Comparison of ENCODE assay signal across 1 cellular context in the genomic region with DNA sequence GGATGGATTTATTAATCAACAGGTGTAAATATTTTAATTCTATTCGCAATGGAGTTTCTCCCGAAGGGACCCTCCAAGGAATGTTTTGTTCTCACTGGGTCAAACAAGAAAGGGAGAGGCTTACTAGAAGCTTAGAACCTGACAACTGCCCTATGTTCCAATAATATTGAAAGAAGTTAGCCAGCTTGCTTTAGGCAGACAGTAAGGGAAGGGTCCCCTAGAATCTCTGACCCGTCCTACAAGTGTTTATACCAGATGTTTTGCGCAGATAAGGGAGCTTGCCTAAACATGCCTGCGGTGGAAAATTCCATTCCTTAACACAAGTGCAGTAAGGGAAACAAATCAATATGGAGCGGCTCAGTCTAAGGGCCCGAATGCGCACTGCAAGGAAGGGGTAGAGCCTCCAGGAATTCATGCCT.
TF ChIP-seq lines count a peak whose summit lies in the region.

No MANE protein-coding gene starts in this region.

TF ChIP-seq in K562, 482 proteins besides CTCF, POLR2A, EP300 and RAD21 (continued from another document and continues in another):
- TF ChIP-seq FOXJ2 (tag; IDR thresholded peaks at IDR 0.05) = peak; percentile 85
- TF ChIP-seq FOXM1 (IDR thresholded peaks at IDR 0.05; ENCODE audit: low read depth) = no peak
- no peak for TF ChIP-seq FOXM1 (CRISPR knock-in tag; IDR thresholded peaks at IDR 0.05; ENCODE audit: low read depth)
- no peak for TF ChIP-seq FOXJ3 (CRISPR knock-in tag; IDR thresholded peaks at IDR 0.05)
- no peak for TF ChIP-seq TOE1 (IDR thresholded peaks at IDR 0.05; ENCODE audit: borderline replicate concordance)
- no peak for TF ChIP-seq TOE1 (CRISPR knock-in tag; IDR thresholded peaks at IDR 0.05; ENCODE audit: borderline replicate concordance, low read depth)
- TF ChIP-seq NR2C1 (IDR thresholded peaks at IDR 0.05) = no peak
- TF ChIP-seq NR2C1 (tag; IDR thresholded peaks at IDR 0.05) = 0 out of 2 replicates have a peak, but pooled peaks have one; percentile 4
- TF ChIP-seq HDAC6 (IDR thresholded peaks at IDR 0.05; ENCODE audit: low read depth, low read length) = no peak
- TF ChIP-seq CBX1 (IDR thresholded peaks at IDR 0.05; ENCODE audit: low read depth) = no peak
- no peak for TF ChIP-seq ZFP30 (CRISPR knock-in tag; IDR thresholded peaks at IDR 0.05; ENCODE audit: borderline replicate concordance)
- TF ChIP-seq MEF2D (tag; conservative IDR thresholded peaks at IDR 0.05; ENCODE audit: low read depth) = 0 out of 2 replicates have a peak, but pooled peaks have one; percentile 2
- no peak for TF ChIP-seq MAZ (CRISPR knock-in tag; conservative IDR thresholded peaks at IDR 0.05 in 1 of 2, IDR thresholded peaks at IDR 0.05 in 1 of 2)
- no peak for TF ChIP-seq RBM22 (IDR thresholded peaks at IDR 0.05; ENCODE audit: low read depth, low read length, poor library complexity, severe bottlenecking)
- TF ChIP-seq, protein P1, sequence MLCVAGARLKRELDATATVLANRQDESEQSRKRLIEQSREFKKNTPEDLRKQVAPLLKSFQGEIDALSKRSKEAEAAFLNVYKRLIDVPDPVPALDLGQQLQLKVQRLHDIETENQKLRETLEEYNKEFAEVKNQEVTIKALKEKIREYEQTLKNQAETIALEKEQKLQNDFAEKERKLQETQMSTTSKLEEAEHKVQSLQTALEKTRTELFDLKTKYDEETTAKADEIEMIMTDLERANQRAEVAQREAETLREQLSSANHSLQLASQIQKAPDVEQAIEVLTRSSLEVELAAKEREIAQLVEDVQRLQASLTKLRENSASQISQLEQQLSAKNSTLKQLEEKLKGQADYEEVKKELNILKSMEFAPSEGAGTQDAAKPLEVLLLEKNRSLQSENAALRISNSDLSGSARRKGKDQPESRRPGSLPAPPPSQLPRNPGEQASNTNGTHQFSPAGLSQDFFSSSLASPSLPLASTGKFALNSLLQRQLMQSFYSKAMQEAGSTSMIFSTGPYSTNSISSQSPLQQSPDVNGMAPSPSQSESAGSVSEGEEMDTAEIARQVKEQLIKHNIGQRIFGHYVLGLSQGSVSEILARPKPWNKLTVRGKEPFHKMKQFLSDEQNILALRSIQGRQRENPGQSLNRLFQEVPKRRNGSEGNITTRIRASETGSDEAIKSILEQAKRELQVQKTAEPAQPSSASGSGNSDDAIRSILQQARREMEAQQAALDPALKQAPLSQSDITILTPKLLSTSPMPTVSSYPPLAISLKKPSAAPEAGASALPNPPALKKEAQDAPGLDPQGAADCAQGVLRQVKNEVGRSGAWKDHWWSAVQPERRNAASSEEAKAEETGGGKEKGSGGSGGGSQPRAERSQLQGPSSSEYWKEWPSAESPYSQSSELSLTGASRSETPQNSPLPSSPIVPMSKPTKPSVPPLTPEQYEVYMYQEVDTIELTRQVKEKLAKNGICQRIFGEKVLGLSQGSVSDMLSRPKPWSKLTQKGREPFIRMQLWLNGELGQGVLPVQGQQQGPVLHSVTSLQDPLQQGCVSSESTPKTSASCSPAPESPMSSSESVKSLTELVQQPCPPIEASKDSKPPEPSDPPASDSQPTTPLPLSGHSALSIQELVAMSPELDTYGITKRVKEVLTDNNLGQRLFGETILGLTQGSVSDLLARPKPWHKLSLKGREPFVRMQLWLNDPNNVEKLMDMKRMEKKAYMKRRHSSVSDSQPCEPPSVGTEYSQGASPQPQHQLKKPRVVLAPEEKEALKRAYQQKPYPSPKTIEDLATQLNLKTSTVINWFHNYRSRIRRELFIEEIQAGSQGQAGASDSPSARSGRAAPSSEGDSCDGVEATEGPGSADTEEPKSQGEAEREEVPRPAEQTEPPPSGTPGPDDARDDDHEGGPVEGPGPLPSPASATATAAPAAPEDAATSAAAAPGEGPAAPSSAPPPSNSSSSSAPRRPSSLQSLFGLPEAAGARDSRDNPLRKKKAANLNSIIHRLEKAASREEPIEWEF (CRISPR knock-in tag; IDR thresholded peaks at IDR 0.05) = no peak
- TF ChIP-seq SOX6 (IDR thresholded peaks at IDR 0.05) = peak; percentile 31; the same call in 1 of the 2 replicates
- TF ChIP-seq SREBF2 (CRISPR knock-in tag; IDR thresholded peaks at IDR 0.05) = no peak
- TF ChIP-seq CCNT2 (IDR thresholded peaks at IDR 0.05; ENCODE audit: borderline replicate concordance, extremely low read depth, insufficient read length, low read depth, low read length) = peak; percentile 23
- no peak for TF ChIP-seq ZNF253 (CRISPR knock-in tag; conservative IDR thresholded peaks at IDR 0.05)
- no peak for TF ChIP-seq RUNX1 (IDR thresholded peaks at IDR 0.05; ENCODE audit: low read depth)
- TF ChIP-seq, protein P2, sequence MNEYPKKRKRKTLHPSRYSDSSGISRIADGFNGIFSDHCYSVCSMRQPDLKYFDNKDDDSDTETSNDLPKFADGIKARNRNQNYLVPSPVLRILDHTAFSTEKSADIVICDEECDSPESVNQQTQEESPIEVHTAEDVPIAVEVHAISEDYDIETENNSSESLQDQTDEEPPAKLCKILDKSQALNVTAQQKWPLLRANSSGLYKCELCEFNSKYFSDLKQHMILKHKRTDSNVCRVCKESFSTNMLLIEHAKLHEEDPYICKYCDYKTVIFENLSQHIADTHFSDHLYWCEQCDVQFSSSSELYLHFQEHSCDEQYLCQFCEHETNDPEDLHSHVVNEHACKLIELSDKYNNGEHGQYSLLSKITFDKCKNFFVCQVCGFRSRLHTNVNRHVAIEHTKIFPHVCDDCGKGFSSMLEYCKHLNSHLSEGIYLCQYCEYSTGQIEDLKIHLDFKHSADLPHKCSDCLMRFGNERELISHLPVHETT (CRISPR knock-in tag; conservative IDR thresholded peaks at IDR 0.05 in 1 of 2, IDR thresholded peaks at IDR 0.05 in 1 of 2) = no peak
- TF ChIP-seq, protein P3, sequence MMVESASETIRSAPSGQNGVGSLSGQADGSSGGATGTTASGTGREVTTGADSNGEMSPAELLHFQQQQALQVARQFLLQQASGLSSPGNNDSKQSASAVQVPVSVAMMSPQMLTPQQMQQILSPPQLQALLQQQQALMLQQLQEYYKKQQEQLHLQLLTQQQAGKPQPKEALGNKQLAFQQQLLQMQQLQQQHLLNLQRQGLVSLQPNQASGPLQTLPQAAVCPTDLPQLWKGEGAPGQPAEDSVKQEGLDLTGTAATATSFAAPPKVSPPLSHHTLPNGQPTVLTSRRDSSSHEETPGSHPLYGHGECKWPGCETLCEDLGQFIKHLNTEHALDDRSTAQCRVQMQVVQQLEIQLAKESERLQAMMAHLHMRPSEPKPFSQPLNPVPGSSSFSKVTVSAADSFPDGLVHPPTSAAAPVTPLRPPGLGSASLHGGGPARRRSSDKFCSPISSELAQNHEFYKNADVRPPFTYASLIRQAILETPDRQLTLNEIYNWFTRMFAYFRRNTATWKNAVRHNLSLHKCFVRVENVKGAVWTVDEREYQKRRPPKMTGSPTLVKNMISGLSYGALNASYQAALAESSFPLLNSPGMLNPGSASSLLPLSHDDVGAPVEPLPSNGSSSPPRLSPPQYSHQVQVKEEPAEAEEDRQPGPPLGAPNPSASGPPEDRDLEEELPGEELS (CRISPR knock-in tag; IDR thresholded peaks at IDR 0.05; ENCODE audit: borderline replicate concordance) = no peak
- no peak for TF ChIP-seq ZNF778 (CRISPR knock-in tag; IDR thresholded peaks at IDR 0.05)
- TF ChIP-seq GTF2E2 (tag; IDR thresholded peaks at IDR 0.05) = 0 out of 2 replicates have a peak, but pooled peaks have one; percentile 30
- no peak for TF ChIP-seq ZNF696 (CRISPR knock-in tag; conservative IDR thresholded peaks at IDR 0.05)
- TF ChIP-seq, protein P4, sequence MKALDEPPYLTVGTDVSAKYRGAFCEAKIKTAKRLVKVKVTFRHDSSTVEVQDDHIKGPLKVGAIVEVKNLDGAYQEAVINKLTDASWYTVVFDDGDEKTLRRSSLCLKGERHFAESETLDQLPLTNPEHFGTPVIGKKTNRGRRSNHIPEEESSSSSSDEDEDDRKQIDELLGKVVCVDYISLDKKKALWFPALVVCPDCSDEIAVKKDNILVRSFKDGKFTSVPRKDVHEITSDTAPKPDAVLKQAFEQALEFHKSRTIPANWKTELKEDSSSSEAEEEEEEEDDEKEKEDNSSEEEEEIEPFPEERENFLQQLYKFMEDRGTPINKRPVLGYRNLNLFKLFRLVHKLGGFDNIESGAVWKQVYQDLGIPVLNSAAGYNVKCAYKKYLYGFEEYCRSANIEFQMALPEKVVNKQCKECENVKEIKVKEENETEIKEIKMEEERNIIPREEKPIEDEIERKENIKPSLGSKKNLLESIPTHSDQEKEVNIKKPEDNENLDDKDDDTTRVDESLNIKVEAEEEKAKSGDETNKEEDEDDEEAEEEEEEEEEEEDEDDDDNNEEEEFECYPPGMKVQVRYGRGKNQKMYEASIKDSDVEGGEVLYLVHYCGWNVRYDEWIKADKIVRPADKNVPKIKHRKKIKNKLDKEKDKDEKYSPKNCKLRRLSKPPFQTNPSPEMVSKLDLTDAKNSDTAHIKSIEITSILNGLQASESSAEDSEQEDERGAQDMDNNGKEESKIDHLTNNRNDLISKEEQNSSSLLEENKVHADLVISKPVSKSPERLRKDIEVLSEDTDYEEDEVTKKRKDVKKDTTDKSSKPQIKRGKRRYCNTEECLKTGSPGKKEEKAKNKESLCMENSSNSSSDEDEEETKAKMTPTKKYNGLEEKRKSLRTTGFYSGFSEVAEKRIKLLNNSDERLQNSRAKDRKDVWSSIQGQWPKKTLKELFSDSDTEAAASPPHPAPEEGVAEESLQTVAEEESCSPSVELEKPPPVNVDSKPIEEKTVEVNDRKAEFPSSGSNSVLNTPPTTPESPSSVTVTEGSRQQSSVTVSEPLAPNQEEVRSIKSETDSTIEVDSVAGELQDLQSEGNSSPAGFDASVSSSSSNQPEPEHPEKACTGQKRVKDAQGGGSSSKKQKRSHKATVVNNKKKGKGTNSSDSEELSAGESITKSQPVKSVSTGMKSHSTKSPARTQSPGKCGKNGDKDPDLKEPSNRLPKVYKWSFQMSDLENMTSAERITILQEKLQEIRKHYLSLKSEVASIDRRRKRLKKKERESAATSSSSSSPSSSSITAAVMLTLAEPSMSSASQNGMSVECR (CRISPR knock-in tag; IDR thresholded peaks at IDR 0.05) = no peak
- no peak for TF ChIP-seq SP1 (CRISPR knock-in tag; IDR thresholded peaks at IDR 0.05)
- TF ChIP-seq ZNF436 (CRISPR knock-in tag; IDR thresholded peaks at IDR 0.05) = no peak
- TF ChIP-seq, protein P5, sequence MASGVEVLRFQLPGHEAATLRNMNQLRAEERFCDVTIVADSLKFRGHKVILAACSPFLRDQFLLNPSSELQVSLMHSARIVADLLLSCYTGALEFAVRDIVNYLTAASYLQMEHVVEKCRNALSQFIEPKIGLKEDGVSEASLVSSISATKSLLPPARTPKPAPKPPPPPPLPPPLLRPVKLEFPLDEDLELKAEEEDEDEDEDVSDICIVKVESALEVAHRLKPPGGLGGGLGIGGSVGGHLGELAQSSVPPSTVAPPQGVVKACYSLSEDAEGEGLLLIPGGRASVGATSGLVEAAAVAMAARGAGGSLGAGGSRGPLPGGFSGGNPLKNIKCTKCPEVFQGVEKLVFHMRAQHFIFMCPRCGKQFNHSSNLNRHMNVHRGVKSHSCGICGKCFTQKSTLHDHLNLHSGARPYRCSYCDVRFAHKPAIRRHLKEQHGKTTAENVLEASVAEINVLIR (CRISPR knock-in tag; IDR thresholded peaks at IDR 0.05) = no peak
- no peak for TF ChIP-seq TRIM24 (IDR thresholded peaks at IDR 0.05)
- TF ChIP-seq, protein P6, sequence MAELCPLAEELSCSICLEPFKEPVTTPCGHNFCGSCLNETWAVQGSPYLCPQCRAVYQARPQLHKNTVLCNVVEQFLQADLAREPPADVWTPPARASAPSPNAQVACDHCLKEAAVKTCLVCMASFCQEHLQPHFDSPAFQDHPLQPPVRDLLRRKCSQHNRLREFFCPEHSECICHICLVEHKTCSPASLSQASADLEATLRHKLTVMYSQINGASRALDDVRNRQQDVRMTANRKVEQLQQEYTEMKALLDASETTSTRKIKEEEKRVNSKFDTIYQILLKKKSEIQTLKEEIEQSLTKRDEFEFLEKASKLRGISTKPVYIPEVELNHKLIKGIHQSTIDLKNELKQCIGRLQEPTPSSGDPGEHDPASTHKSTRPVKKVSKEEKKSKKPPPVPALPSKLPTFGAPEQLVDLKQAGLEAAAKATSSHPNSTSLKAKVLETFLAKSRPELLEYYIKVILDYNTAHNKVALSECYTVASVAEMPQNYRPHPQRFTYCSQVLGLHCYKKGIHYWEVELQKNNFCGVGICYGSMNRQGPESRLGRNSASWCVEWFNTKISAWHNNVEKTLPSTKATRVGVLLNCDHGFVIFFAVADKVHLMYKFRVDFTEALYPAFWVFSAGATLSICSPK (IDR thresholded peaks at IDR 0.05; ENCODE audit: borderline replicate concordance) = no peak
- TF ChIP-seq, protein P7, sequence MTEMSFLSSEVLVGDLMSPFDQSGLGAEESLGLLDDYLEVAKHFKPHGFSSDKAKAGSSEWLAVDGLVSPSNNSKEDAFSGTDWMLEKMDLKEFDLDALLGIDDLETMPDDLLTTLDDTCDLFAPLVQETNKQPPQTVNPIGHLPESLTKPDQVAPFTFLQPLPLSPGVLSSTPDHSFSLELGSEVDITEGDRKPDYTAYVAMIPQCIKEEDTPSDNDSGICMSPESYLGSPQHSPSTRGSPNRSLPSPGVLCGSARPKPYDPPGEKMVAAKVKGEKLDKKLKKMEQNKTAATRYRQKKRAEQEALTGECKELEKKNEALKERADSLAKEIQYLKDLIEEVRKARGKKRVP (CRISPR knock-in tag; IDR thresholded peaks at IDR 0.05) = no peak
- TF ChIP-seq TEAD4 (IDR thresholded peaks at IDR 0.05; ENCODE audit: low read length) = peak; percentile 78
- TF ChIP-seq TEAD4 (CRISPR knock-in tag; IDR thresholded peaks at IDR 0.05; ENCODE audit: borderline replicate concordance) = no peak
- no peak for TF ChIP-seq TCF7L2 (IDR thresholded peaks at IDR 0.05; ENCODE audit: low read depth, low read length)
- TF ChIP-seq HNRNPK (IDR thresholded peaks at IDR 0.05; ENCODE audit: low read depth, low read length, poor library complexity, severe bottlenecking) = no peak
- TF ChIP-seq, protein P8, sequence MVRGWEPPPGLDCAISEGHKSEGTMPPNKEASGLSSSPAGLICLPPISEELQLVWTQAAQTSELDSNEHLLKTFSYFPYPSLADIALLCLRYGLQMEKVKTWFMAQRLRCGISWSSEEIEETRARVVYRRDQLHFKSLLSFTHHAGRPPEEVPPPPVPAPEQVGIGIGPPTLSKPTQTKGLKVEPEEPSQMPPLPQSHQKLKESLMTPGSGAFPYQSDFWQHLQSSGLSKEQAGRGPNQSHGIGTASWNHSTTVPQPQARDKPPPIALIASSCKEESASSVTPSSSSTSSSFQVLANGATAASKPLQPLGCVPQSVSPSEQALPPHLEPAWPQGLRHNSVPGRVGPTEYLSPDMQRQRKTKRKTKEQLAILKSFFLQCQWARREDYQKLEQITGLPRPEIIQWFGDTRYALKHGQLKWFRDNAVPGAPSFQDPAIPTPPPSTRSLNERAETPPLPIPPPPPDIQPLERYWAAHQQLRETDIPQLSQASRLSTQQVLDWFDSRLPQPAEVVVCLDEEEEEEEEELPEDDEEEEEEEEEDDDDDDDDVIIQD (CRISPR knock-in tag; IDR thresholded peaks at IDR 0.05) = no peak
- TF ChIP-seq, protein P9, sequence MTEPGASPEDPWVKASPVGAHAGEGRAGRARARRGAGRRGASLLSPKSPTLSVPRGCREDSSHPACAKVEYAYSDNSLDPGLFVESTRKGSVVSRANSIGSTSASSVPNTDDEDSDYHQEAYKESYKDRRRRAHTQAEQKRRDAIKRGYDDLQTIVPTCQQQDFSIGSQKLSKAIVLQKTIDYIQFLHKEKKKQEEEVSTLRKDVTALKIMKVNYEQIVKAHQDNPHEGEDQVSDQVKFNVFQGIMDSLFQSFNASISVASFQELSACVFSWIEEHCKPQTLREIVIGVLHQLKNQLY (CRISPR knock-in tag; conservative IDR thresholded peaks at IDR 0.05) = no peak
- no peak for TF ChIP-seq RBM39 (optimal IDR thresholded peaks at IDR 0.05; ENCODE audit: low read depth, low read length)
- TF ChIP-seq ZNF586 (CRISPR knock-in tag; conservative IDR thresholded peaks at IDR 0.05) = no peak
